In the genomic region with DNA sequence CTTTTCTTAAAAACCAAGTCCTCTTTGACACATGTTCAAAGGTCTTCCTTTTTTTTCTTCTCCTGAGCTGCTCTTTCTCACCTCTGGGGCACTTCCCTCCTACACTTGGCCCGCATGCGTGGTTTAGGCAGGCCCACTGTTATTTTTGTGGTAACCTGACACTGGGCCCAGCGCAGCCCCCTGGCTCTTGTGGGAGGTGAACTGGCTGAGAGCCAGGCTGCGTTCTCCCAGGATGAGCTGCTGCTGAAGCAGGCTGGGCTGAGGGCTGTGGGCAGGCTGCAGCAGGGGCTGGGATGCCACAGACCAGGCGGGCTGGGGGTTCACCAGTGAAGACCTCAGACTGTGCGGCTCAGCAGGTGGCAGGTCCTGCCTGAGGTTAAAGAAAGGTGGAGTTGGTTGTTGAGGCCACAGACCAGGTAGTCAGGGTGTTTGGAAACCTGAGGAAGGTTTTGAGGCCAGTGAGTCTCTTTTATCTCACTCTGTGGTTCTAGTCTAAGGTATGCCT, we compare ENCODE assay signal across 1 cellular context.
TF ChIP-seq lines count a peak whose summit lies in the region.

No MANE protein-coding gene starts in this region.

TF ChIP-seq in H1, 55 proteins besides CTCF, POLR2A, EP300 and RAD21:
- TF ChIP-seq KDM5A (IDR thresholded peaks at IDR 0.05; ENCODE audit: low read length) (no peak), GABPA (IDR thresholded peaks at IDR 0.05; ENCODE audit: borderline replicate concordance, insufficient read depth, low read length) (no peak), RBBP5 (IDR thresholded peaks at IDR 0.05; ENCODE audit: borderline replicate concordance, low read depth, low read length) (peak; percentile 37; the same call in 1 of the 2 replicates), NRF1 (IDR thresholded peaks at IDR 0.05; ENCODE audit: low read depth, low read length) (0 out of 2 replicates have a peak, but pooled peaks have one; percentile 29), TAF1 (IDR thresholded peaks at IDR 0.05; ENCODE audit: low read depth, low read length) (0 out of 2 replicates have a peak, but pooled peaks have one; percentile 15), TCF12 (IDR thresholded peaks at IDR 0.05; ENCODE audit: low read depth, low read length) (no peak), CTBP2 (IDR thresholded peaks at IDR 0.05; ENCODE audit: borderline replicate concordance, insufficient read depth, insufficient read length, low read length) (peak; percentile 65), EGR1 (IDR thresholded peaks at IDR 0.05; ENCODE audit: borderline replicate concordance, low read depth, low read length) (no peak), POLR2AphosphoS5 (IDR thresholded peaks at IDR 0.05; ENCODE audit: low read depth, low read length) (0 out of 2 replicates have a peak, but pooled peaks have one; percentile 25), YY1 (IDR thresholded peaks at IDR 0.05; ENCODE audit: low read depth, low read length) (no peak), HDAC2 (IDR thresholded peaks at IDR 0.05; ENCODE audit: borderline replicate concordance in 1 of 2, low read depth in 2 of 2, low read length in 2 of 2) (0 out of 4 replicates have a peak, but pooled peaks of 1 of the 2 experiments have one; percentile 60), SIRT6 (IDR thresholded peaks at IDR 0.05; ENCODE audit: low read length) (no peak), HDAC6 (IDR thresholded peaks at IDR 0.05; ENCODE audit: low read depth, low read length) (no peak), RFX5 (IDR thresholded peaks at IDR 0.05; ENCODE audit: borderline replicate concordance, low read depth, low read length) (no peak), MAFK (IDR thresholded peaks at IDR 0.05; ENCODE audit: low read depth, low read length) (no peak), TBP (IDR thresholded peaks at IDR 0.05; ENCODE audit: low read depth, low read length) (peak; percentile 29; the same call in 1 of the 2 replicates), SAP30 (IDR thresholded peaks at IDR 0.05; ENCODE audit: insufficient read depth, insufficient replicate concordance, low read length) (no peak), SIX5 (IDR thresholded peaks at IDR 0.05; ENCODE audit: low read depth, low read length) (peak; percentile 25; the same call in 1 of the 2 replicates), SIN3A (conservative IDR thresholded peaks at IDR 0.05 in 1 of 2, IDR thresholded peaks at IDR 0.05 in 1 of 2; ENCODE audit: low read depth in 1 of 2, low read length in 2 of 2) (no peak), EZH2 (IDR thresholded peaks at IDR 0.05; ENCODE audit: low read depth, low read length, severe bottlenecking) (no peak), ASH2L (IDR thresholded peaks at IDR 0.05; ENCODE audit: low read length) (peak; percentile 39), JUND (IDR thresholded peaks at IDR 0.05; ENCODE audit: low read length) (no peak), CBX8 (IDR thresholded peaks at IDR 0.05; ENCODE audit: borderline replicate concordance, low read depth, low read length) (no peak)
- TF ChIP-seq, protein P1, sequence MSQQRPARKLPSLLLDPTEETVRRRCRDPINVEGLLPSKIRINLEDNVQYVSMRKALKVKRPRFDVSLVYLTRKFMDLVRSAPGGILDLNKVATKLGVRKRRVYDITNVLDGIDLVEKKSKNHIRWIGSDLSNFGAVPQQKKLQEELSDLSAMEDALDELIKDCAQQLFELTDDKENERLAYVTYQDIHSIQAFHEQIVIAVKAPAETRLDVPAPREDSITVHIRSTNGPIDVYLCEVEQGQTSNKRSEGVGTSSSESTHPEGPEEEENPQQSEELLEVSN (IDR thresholded peaks at IDR 0.05), result peak; percentile 99
- TF ChIP-seq, protein P2, sequence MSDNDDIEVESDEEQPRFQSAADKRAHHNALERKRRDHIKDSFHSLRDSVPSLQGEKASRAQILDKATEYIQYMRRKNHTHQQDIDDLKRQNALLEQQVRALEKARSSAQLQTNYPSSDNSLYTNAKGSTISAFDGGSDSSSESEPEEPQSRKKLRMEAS (IDR thresholded peaks at IDR 0.05), result peak; percentile 90
